Comparison of ENCODE assay signal across 15 cellular contexts in genomic region chr2:221125691-221126090, GRCh38.
"Had no signal": no experiment of that assay in that cellular context is flagged by ENCODE, and none has a peak within 500 bp of the region (broad histone marks: within the 10 kb centered on the region; RNA-seq: fewer than 3 reads in every experiment).

No MANE protein-coding gene starts in this region.

- H3K27ac ChIP-seq: adrenal gland, neutrophil, pancreas, sigmoid colon, upper lobe of right lung had no signal

- H3K27me3 ChIP-seq: adrenal gland, neutrophil, sigmoid colon, upper lobe of right lung had no signal

- H3K4me1 ChIP-seq: adrenal gland, pancreas, sigmoid colon, upper lobe of right lung had no signal

- DNase-seq: activated CD4-positive, alpha-beta T cell treated with anti-CD3 and anti-CD28 coated beads, Interleukin-2, amount 50 U/mL, for 4 hours; activated gamma-delta T cell; activated T-cell treated with anti-CD3 and anti-CD28 coated beads, Interleukin-2, amount 50 U/mL, for 72 hours; adrenal gland; central memory CD4-positive, alpha-beta T cell; endodermal cell; mesendoderm; natural killer cell; pancreas; sigmoid colon; stimulated activated naive B cell treated with anti-CD40 and anti-IgM and Interleukin-4, amounts not matched to agents 10 μg/mL and 1 μg/mL and 100 μg/mL, for 72 hours; T-helper 2 cell; upper lobe of right lung had no signal

- H3K4me3 ChIP-seq: adrenal gland, pancreas, sigmoid colon, upper lobe of right lung had no signal

- H3K4me1 Mint-ChIP-seq: endodermal cell; natural killer cell; stimulated activated naive B cell treated with anti-CD40 and anti-IgM and Interleukin-4, amounts not matched to agents 10 μg/mL and 1 μg/mL and 100 μg/mL, for 72 hours had no signal

- H3K36me3 Mint-ChIP-seq: natural killer cell had no signal

- H3K4me3 Mint-ChIP-seq: activated T-cell treated with anti-CD3 and anti-CD28 coated beads, Interleukin-2, amount 50 U/mL, for 72 hours; endodermal cell; natural killer cell; stimulated activated naive B cell treated with anti-CD40 and anti-IgM and Interleukin-4, amounts not matched to agents 10 μg/mL and 1 μg/mL and 100 μg/mL, for 72 hours had no signal

- H3K9me3 ChIP-seq: adrenal gland, neutrophil, pancreas, sigmoid colon, upper lobe of right lung had no signal

- ATAC-seq: activated naive CD4-positive, alpha-beta T cell treated with anti-CD3 and anti-CD28 coated beads, Interleukin-2, amount 50 U/mL, for 72 hours; activated T-cell treated with anti-CD3 and anti-CD28 coated beads, Interleukin-2, amount 50 U/mL, for 72 hours; natural killer cell; pancreas; stimulated activated naive B cell treated with anti-CD40 and anti-IgM and Interleukin-4, amounts not matched to agents 10 μg/mL and 1 μg/mL and 100 μg/mL, for 72 hours; upper lobe of right lung had no signal

- H3K27ac Mint-ChIP-seq: activated naive CD4-positive, alpha-beta T cell treated with anti-CD3 and anti-CD28 coated beads, Interleukin-2, amount 50 U/mL, for 72 hours; activated T-cell treated with anti-CD3 and anti-CD28 coated beads, Interleukin-2, amount 50 U/mL, for 72 hours; endodermal cell; natural killer cell; stimulated activated naive B cell treated with anti-CD40 and anti-IgM and Interleukin-4, amounts not matched to agents 10 μg/mL and 1 μg/mL and 100 μg/mL, for 72 hours had no signal

- H3K36me3 ChIP-seq: adrenal gland, neutrophil, pancreas, sigmoid colon, upper lobe of right lung had no signal
